Comparison of ENCODE assay signal across 10 cellular contexts in the genomic region with DNA sequence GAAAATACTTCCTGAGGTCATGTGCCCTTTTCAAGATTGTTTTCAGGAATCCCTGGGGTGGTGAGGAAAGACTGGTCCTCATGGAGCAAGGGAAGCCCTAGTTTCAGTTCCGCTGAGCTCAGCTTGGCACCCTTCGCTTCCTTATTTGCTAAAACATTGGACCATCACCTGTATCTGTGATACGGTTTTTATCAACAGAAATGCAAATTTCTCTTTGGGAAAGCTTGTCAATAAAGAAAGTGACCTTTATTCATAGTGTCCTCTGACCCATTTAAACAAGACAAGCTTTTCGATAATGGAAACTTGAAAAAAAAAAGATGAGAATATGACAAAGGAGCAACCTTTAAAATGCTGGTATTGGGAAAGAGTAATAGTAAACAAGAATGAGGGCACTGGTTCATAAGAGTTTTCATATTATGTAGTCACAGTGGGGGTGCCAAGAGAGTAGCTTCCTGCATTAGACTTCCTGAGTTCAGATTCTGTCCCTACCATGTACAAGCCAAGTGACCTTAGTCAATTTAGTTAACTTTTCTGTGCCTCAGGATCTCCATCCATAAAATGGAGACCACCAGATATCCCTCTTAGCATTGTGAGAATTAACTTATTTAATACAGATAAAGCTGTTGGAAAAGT. TPM values are rescaled to one million over a fixed set of nuclear protein-coding genes. Genes with fewer than 3 reads are reported as not detected.
"Had no signal": no experiment of that assay in that cellular context is flagged by ENCODE, and none has a peak within 500 bp of the region (broad histone marks: within the 10 kb centered on the region; RNA-seq: fewer than 3 reads in every experiment).

No MANE protein-coding gene starts in this region.

- H3K4me3 Mint-ChIP-seq: HFFc6 had no signal

- H3K4me1 ChIP-seq: HAP-1 had no signal

- DNase-seq: GM23248, GOT3, H7, HFFc6, IMR-90 had no signal

- H3K27ac ChIP-seq: GM23248, HL-60 had no signal

- H3K9ac ChIP-seq: GM23248 had no signal

- H3K4me3 ChIP-seq: GM23248, HAP-1, K562 had no signal

- H2AFZ ChIP-seq: GM23248 had no signal

- H3K27ac Mint-ChIP-seq: HFFc6 had no signal

- FAIRE-seq: K562 had no signal

- ATAC-seq: HCT116, K562 had no signal

- H3K36me3 ChIP-seq: HAP-1 had no signal

- H3K9me3 ChIP-seq: HAP-1 had no signal

RNA-seq across cellular contexts. Expression of a gene that starts 57.0 kb away (rescaled TPM):
- total RNA-seq: GM23248, HFFc6, HT1080, IMR-90, K562 had no signal
- polyA plus RNA-seq: GM23248, K562 had no signal
